In the genomic region with DNA sequence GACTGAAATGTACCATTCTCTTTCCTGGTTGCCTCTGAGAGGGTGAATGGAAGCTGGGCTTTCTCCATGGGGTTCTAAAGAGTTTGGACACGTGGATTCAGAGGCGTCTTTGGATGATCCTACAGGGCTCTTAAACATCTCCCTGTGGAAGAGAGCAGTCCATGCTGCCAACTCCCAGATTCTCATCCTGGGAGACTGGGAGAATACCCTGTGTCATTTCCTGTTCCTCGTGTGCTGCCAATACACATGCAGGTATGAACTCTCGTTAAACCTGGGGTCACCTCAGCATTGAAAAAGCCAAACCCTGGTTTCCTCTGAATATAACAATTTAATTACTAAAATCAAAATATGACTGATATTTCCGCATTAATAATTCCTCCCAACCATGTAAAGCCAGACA, we compare ENCODE assay signal across 26 cellular contexts.
DNase-seq lines count a peak whose midpoint lies in the region; ATAC-seq, FAIRE-seq and TF ChIP-seq lines count a peak whose summit lies in the region.
"Had no signal": no experiment of that assay in that cellular context is flagged by ENCODE, and none has a peak within 500 bp of the region (broad histone marks: within the 10 kb centered on the region; RNA-seq: fewer than 3 reads in every experiment).

No MANE protein-coding gene starts in this region.

- H3K27ac ChIP-seq in SK-N-SH (ENCODE audit: low read depth in 2 of 2, low read length in 1 of 2) = no peak overlapping the region; a peak in 1 of 4 replicates
- H3K27ac ChIP-seq in keratinocyte (ENCODE audit: control insufficient read depth, insufficient read depth, low read length) = no peak overlapping the region
- no peak overlapping the region for H3K27ac ChIP-seq in lower lobe of right lung
- H3K27ac ChIP-seq: C4-2B, SJSA1 had no signal

- H3K4me2 ChIP-seq in SK-N-SH = 0 out of 2 replicates have a peak overlapping the region, but pooled peaks have one; percentile 11
- no peak overlapping the region for H3K4me2 ChIP-seq in keratinocyte (ENCODE audit: control insufficient read depth, extremely low read depth, insufficient read depth, low read depth, low read length)

- TF ChIP-seq EP300 in SK-N-SH (IDR thresholded peaks at IDR 0.05; ENCODE audit: borderline replicate concordance in 1 of 2, low read depth in 1 of 2, low read length in 1 of 2) = no peak

- ATAC-seq in lower lobe of right lung = no peak
- ATAC-seq: CD8-positive, alpha-beta T cell had no signal

- H3K36me3 ChIP-seq in SK-N-SH (replicated peaks in 1 of 2; ENCODE audit: control insufficient read depth in 1 of 2, insufficient read depth in 2 of 2, low read length in 1 of 2) = no peaks in the 10 kb centered on the region
- H3K36me3 ChIP-seq in keratinocyte (ENCODE audit: control insufficient read depth in 2 of 2, extremely low read depth in 1 of 2, insufficient read depth in 2 of 2, low read length in 2 of 2) = no peaks in the 10 kb centered on the region
- no peaks in the 10 kb centered on the region for H3K36me3 ChIP-seq in lower lobe of right lung
- H3K36me3 ChIP-seq: SJSA1 had no signal

- no peaks in the 10 kb centered on the region for H3K9me3 ChIP-seq in SK-N-SH
- H3K9me3 ChIP-seq in keratinocyte (ENCODE audit: control insufficient read depth, low read depth, low read length) = no peaks in the 10 kb centered on the region
- no peaks in the 10 kb centered on the region for H3K9me3 ChIP-seq in lower lobe of right lung
- H3K9me3 ChIP-seq: Caco-2, SJSA1 had no signal

- no peaks in the 10 kb centered on the region for H3K9me1 ChIP-seq in keratinocyte (ENCODE audit: control insufficient read depth, extremely low read depth, insufficient read depth, low read length)

- H2AFZ ChIP-seq in SK-N-SH (ENCODE audit: low read depth) (no peak overlapping the region; the same call in 1 of the 2 replicates), keratinocyte (ENCODE audit: control insufficient read depth, low read length) (no peak overlapping the region)

- CTCF ChIA-PET in SK-N-SH (lab: Yijun Ruan, JAX) = interaction anchor here (1.2 to 1.3 kb wide), 2 partner anchors 87 to 143 kb away, joined by 3 to 5 read pairs; no protein-coding TSS in a partner anchor

- H3K9me2 ChIP-seq in SK-N-SH = no peaks in the 10 kb centered on the region

- WGBS in SK-N-SH (ENCODE audit: low lambda C conversion rate) = 84% methylated on average over 5 of the region's 5 CpGs

- dilution Hi-C loops in keratinocyte (cut with MboI; ENCODE audit: extremely low pct_ligation_motif_present, low sequenced_read_pairs) = no loop called here

- H3K9ac ChIP-seq in SK-N-SH (no peak overlapping the region), keratinocyte (ENCODE audit: control insufficient read depth, extremely low read depth, insufficient read depth, low read length) (no peak overlapping the region)

- H4K20me1 ChIP-seq in SK-N-SH (ENCODE audit: insufficient read depth) (no peaks in the 10 kb centered on the region), keratinocyte (ENCODE audit: control insufficient read depth, extremely low read depth, insufficient read depth, low read length) (no peaks in the 10 kb centered on the region)

- POLR2A ChIA-PET in SK-N-SH (lab: Yijun Ruan, JAX) = no interaction called here

- H3K79me2 ChIP-seq in SK-N-SH (ENCODE audit: insufficient read depth) (no peaks in the 10 kb centered on the region), keratinocyte (ENCODE audit: control insufficient read depth, insufficient read depth, low read length) (no peaks in the 10 kb centered on the region)

- H3K4me1 ChIP-seq in SK-N-SH (ENCODE audit: control insufficient read depth in 1 of 2, insufficient read depth in 2 of 2, low read depth in 1 of 2, low read length in 1 of 2) (peaks cover 10 to 15% of the 10 kb centered on the region in 2 experiments; a peak in 2 of 4 replicates), keratinocyte (ENCODE audit: control insufficient read depth, extremely low read depth, insufficient read depth, low read length) (peaks cover 5% of the 10 kb centered on the region), lower lobe of right lung (no peaks in the 10 kb centered on the region)
- H3K4me1 ChIP-seq: SJSA1 had no signal

- DNase-seq in EH (ENCODE audit: low read depth) = peak; percentile 17
- DNase-seq in HT1080 (ENCODE audit: low read depth) = peak; percentile 39
- DNase-seq in SK-N-SH = no peak
- DNase-seq in keratinocyte (ENCODE audit: low read depth, low spot score) = no peak
- DNase-seq in stimulated activated naive CD4-positive, alpha-beta T cell treated with Interleukin-2 at 50 U/mL for 16 hours (lab: John Stamatoyannopoulos, UW) = no peak
- DNase-seq in NOMO-1 treated with DMSO at 0.1 percent for 48 hours (lab: John Stamatoyannopoulos, UW; ENCODE audit: unreplicated experiment) = no peak
- no peak for DNase-seq in lower lobe of right lung
- DNase-seq: Caco-2; CD8-positive, alpha-beta T cell; DMS79 treated with DMSO at 0.1 percent for 48 hours; H7; IMR-90; KG1; NCI-H1092; NCI-H1417 treated with DMSO at 0.1 percent for 48 hours; NCI-H1694 treated with DMSO at 0.1 percent for 48 hours; NCI-H2081; NCI-H2227 treated with DMSO at 0.1 percent for 48 hours; NCI-H510A; NCI-H69; Right ventricle myocardium superior; T-helper 1 cell had no signal

- TF ChIP-seq CTCF in SK-N-SH (IDR thresholded peaks at IDR 0.05) (no peak), keratinocyte (optimal IDR thresholded peaks at IDR 0.05 in 1 of 3, IDR thresholded peaks at IDR 0.05 in 1 of 3, conservative IDR thresholded peaks at IDR 0.05 in 1 of 3; ENCODE audit: extremely low read depth in 1 of 3, insufficient read depth in 2 of 3, low read length in 3 of 3) (no peak), lower lobe of right lung (IDR thresholded peaks at IDR 0.05) (no peak)

- H3K27me3 ChIP-seq in SK-N-SH (ENCODE audit: insufficient read depth) = no peaks in the 10 kb centered on the region
- H3K27me3 ChIP-seq in keratinocyte (ENCODE audit: control insufficient read depth, extremely low read depth, insufficient read depth, low read length) = no peaks in the 10 kb centered on the region
- no peaks in the 10 kb centered on the region for H3K27me3 ChIP-seq in lower lobe of right lung (ENCODE audit: low read depth)
- H3K27me3 ChIP-seq: SJSA1 had no signal

- no peaks in the 10 kb centered on the region for H3F3A ChIP-seq in SK-N-SH (replicated peaks; ENCODE audit: insufficient read depth)

- intact Hi-C loops in lower lobe of right lung (cut with DNase I) = no loop called here

- no peak overlapping the region for H3K4me3 ChIP-seq in SK-N-SH (ENCODE audit: low read depth in 2 of 2, low read length in 1 of 2)
- H3K4me3 ChIP-seq in keratinocyte (ENCODE audit: control insufficient read depth in 2 of 3, extremely low read depth in 1 of 3, insufficient read depth in 2 of 3, low read depth in 1 of 3, low read length in 3 of 3) = no peak overlapping the region
- no peak overlapping the region for H3K4me3 ChIP-seq in lower lobe of right lung
- H3K4me3 ChIP-seq: SJSA1 had no signal

- FAIRE-seq in keratinocyte (lab: Jason Lieb, UNC) = peak; percentile 75
- FAIRE-seq: GM12892, GM19239 had no signal

- no peak for TF ChIP-seq RAD21 in SK-N-SH (IDR thresholded peaks at IDR 0.05; ENCODE audit: low read length)

TF ChIP-seq in SK-N-SH, 30 proteins besides CTCF, POLR2A, EP300 and RAD21:
- TF ChIP-seq, protein P1, sequence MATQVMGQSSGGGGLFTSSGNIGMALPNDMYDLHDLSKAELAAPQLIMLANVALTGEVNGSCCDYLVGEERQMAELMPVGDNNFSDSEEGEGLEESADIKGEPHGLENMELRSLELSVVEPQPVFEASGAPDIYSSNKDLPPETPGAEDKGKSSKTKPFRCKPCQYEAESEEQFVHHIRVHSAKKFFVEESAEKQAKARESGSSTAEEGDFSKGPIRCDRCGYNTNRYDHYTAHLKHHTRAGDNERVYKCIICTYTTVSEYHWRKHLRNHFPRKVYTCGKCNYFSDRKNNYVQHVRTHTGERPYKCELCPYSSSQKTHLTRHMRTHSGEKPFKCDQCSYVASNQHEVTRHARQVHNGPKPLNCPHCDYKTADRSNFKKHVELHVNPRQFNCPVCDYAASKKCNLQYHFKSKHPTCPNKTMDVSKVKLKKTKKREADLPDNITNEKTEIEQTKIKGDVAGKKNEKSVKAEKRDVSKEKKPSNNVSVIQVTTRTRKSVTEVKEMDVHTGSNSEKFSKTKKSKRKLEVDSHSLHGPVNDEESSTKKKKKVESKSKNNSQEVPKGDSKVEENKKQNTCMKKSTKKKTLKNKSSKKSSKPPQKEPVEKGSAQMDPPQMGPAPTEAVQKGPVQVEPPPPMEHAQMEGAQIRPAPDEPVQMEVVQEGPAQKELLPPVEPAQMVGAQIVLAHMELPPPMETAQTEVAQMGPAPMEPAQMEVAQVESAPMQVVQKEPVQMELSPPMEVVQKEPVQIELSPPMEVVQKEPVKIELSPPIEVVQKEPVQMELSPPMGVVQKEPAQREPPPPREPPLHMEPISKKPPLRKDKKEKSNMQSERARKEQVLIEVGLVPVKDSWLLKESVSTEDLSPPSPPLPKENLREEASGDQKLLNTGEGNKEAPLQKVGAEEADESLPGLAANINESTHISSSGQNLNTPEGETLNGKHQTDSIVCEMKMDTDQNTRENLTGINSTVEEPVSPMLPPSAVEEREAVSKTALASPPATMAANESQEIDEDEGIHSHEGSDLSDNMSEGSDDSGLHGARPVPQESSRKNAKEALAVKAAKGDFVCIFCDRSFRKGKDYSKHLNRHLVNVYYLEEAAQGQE (IDR thresholded peaks at IDR 0.05; ENCODE audit: low read depth, low read length) = no peak
- TF ChIP-seq RFX5 (IDR thresholded peaks at IDR 0.05; ENCODE audit: low read length) (no peak), JUND (IDR thresholded peaks at IDR 0.05) (no peak), RCOR1 (IDR thresholded peaks at IDR 0.05; ENCODE audit: low read length) (no peak), SIN3A (IDR thresholded peaks at IDR 0.05; ENCODE audit: borderline replicate concordance, low read depth, low read length) (no peak), RXRA (IDR thresholded peaks at IDR 0.05; ENCODE audit: borderline replicate concordance, low read depth) (no peak), POLR2AphosphoS5 (IDR thresholded peaks at IDR 0.05; ENCODE audit: low read depth, low read length) (no peak)
- TF ChIP-seq, protein P2, sequence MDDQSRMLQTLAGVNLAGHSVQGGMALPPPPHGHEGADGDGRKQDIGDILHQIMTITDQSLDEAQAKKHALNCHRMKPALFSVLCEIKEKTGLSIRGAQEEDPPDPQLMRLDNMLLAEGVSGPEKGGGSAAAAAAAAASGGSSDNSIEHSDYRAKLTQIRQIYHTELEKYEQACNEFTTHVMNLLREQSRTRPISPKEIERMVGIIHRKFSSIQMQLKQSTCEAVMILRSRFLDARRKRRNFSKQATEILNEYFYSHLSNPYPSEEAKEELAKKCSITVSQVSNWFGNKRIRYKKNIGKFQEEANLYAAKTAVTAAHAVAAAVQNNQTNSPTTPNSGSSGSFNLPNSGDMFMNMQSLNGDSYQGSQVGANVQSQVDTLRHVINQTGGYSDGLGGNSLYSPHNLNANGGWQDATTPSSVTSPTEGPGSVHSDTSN (IDR thresholded peaks at IDR 0.05) = no peak
TF ChIP-seq in SK-N-SH: peak in this region for 0.

Comparison
In these comparisons a context has a peak if more than half of its experiments do, and no peak if none do; other contexts are left out.
1. DNase-seq: peak in EH (single experiment) and HT1080 (single experiment); none in SK-N-SH (single experiment), keratinocyte (single experiment), stimulated activated naive CD4-positive, alpha-beta T cell treated with Interleukin-2 at 50 U/mL for 16 hours (single experiment), NOMO-1 treated with DMSO at 0.1 percent for 48 hours (single experiment) and lower lobe of right lung (single experiment).